Comparison of ENCODE assay signal across 1 cellular context in the genomic region with DNA sequence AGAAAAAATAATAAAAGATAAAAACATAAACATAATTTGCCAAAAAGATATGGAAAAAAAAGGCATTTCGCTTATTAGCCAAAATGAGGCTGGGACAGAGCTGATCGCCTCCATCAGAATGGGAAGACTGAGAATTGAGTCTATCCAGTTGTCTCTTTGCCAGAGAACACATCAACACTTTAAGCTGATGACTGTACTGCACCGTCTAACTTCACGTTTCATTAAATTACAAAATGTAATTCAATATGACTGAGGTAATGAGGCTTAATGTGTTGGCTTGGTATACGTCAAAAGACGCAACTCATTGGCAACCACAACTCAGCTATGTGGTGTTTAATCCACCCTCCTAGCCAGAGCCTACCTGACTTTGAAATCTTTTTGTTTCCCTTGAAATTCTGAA.
TF ChIP-seq lines count a peak whose summit lies in the region.

No MANE protein-coding gene starts in this region.

TF ChIP-seq in HEK293, 187 proteins besides CTCF, POLR2A, EP300 and RAD21 (continued from another document and continues in another):
- TF ChIP-seq ZNF843 (tag by site-specific recombination; IDR thresholded peaks at IDR 0.05), result 0 out of 2 replicates have a peak, but pooled peaks have one; percentile 36
- TF ChIP-seq, protein P1, sequence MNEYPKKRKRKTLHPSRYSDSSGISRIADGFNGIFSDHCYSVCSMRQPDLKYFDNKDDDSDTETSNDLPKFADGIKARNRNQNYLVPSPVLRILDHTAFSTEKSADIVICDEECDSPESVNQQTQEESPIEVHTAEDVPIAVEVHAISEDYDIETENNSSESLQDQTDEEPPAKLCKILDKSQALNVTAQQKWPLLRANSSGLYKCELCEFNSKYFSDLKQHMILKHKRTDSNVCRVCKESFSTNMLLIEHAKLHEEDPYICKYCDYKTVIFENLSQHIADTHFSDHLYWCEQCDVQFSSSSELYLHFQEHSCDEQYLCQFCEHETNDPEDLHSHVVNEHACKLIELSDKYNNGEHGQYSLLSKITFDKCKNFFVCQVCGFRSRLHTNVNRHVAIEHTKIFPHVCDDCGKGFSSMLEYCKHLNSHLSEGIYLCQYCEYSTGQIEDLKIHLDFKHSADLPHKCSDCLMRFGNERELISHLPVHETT (tag by site-specific recombination; IDR thresholded peaks at IDR 0.05), result 0 out of 2 replicates have a peak, but pooled peaks have one; percentile 35
- no peak for TF ChIP-seq ZNF830 (tag by site-specific recombination; IDR thresholded peaks at IDR 0.05; ENCODE audit: low read depth)
- TF ChIP-seq, protein P2, sequence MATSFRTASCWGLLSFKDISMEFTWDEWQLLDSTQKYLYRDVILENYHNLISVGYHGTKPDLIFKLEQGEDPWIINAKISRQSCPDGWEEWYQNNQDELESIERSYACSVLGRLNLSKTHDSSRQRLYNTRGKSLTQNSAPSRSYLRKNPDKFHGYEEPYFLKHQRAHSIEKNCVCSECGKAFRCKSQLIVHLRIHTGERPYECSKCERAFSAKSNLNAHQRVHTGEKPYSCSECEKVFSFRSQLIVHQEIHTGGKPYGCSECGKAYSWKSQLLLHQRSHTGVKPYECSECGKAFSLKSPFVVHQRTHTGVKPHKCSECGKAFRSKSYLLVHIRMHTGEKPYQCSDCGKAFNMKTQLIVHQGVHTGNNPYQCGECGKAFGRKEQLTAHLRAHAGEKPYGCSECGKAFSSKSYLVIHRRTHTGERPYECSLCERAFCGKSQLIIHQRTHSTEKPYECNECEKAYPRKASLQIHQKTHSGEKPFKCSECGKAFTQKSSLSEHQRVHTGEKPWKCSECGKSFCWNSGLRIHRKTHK (tag by site-specific recombination; IDR thresholded peaks at IDR 0.05), result no peak
- TF ChIP-seq, protein P3, sequence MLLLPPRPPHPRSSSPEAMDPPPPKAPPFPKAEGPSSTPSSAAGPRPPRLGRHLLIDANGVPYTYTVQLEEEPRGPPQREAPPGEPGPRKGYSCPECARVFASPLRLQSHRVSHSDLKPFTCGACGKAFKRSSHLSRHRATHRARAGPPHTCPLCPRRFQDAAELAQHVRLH (tag by site-specific recombination; IDR thresholded peaks at IDR 0.05), result no peak
- 0 out of 2 replicates have a peak, but pooled peaks have one; percentile 25 for TF ChIP-seq ZBTB17 (tag by site-specific recombination; IDR thresholded peaks at IDR 0.05)
- TF ChIP-seq, protein P4, sequence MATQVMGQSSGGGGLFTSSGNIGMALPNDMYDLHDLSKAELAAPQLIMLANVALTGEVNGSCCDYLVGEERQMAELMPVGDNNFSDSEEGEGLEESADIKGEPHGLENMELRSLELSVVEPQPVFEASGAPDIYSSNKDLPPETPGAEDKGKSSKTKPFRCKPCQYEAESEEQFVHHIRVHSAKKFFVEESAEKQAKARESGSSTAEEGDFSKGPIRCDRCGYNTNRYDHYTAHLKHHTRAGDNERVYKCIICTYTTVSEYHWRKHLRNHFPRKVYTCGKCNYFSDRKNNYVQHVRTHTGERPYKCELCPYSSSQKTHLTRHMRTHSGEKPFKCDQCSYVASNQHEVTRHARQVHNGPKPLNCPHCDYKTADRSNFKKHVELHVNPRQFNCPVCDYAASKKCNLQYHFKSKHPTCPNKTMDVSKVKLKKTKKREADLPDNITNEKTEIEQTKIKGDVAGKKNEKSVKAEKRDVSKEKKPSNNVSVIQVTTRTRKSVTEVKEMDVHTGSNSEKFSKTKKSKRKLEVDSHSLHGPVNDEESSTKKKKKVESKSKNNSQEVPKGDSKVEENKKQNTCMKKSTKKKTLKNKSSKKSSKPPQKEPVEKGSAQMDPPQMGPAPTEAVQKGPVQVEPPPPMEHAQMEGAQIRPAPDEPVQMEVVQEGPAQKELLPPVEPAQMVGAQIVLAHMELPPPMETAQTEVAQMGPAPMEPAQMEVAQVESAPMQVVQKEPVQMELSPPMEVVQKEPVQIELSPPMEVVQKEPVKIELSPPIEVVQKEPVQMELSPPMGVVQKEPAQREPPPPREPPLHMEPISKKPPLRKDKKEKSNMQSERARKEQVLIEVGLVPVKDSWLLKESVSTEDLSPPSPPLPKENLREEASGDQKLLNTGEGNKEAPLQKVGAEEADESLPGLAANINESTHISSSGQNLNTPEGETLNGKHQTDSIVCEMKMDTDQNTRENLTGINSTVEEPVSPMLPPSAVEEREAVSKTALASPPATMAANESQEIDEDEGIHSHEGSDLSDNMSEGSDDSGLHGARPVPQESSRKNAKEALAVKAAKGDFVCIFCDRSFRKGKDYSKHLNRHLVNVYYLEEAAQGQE (tag by site-specific recombination; IDR thresholded peaks at IDR 0.05), result no peak
- TF ChIP-seq ZXDB (tag by site-specific recombination; IDR thresholded peaks at IDR 0.05), result no peak
- TF ChIP-seq ZNF501 (tag by site-specific recombination; IDR thresholded peaks at IDR 0.05), result 0 out of 2 replicates have a peak, but pooled peaks have one; percentile 73
- TF ChIP-seq ZNF571 (tag by site-specific recombination; IDR thresholded peaks at IDR 0.05), result no peak
- TF ChIP-seq HOXA7 (CRISPR knock-in tag; IDR thresholded peaks at IDR 0.05; ENCODE audit: borderline replicate concordance), result no peak
- no peak for TF ChIP-seq ZNF121 (tag by site-specific recombination; IDR thresholded peaks at IDR 0.05)
- no peak for TF ChIP-seq ZNF514 (tag by site-specific recombination; IDR thresholded peaks at IDR 0.05)
- TF ChIP-seq, protein P5, sequence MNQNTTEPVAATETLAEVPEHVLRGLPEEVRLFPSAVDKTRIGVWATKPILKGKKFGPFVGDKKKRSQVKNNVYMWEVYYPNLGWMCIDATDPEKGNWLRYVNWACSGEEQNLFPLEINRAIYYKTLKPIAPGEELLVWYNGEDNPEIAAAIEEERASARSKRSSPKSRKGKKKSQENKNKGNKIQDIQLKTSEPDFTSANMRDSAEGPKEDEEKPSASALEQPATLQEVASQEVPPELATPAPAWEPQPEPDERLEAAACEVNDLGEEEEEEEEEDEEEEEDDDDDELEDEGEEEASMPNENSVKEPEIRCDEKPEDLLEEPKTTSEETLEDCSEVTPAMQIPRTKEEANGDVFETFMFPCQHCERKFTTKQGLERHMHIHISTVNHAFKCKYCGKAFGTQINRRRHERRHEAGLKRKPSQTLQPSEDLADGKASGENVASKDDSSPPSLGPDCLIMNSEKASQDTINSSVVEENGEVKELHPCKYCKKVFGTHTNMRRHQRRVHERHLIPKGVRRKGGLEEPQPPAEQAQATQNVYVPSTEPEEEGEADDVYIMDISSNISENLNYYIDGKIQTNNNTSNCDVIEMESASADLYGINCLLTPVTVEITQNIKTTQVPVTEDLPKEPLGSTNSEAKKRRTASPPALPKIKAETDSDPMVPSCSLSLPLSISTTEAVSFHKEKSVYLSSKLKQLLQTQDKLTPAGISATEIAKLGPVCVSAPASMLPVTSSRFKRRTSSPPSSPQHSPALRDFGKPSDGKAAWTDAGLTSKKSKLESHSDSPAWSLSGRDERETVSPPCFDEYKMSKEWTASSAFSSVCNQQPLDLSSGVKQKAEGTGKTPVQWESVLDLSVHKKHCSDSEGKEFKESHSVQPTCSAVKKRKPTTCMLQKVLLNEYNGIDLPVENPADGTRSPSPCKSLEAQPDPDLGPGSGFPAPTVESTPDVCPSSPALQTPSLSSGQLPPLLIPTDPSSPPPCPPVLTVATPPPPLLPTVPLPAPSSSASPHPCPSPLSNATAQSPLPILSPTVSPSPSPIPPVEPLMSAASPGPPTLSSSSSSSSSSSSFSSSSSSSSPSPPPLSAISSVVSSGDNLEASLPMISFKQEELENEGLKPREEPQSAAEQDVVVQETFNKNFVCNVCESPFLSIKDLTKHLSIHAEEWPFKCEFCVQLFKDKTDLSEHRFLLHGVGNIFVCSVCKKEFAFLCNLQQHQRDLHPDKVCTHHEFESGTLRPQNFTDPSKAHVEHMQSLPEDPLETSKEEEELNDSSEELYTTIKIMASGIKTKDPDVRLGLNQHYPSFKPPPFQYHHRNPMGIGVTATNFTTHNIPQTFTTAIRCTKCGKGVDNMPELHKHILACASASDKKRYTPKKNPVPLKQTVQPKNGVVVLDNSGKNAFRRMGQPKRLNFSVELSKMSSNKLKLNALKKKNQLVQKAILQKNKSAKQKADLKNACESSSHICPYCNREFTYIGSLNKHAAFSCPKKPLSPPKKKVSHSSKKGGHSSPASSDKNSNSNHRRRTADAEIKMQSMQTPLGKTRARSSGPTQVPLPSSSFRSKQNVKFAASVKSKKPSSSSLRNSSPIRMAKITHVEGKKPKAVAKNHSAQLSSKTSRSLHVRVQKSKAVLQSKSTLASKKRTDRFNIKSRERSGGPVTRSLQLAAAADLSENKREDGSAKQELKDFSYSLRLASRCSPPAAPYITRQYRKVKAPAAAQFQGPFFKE (tag by site-specific recombination; IDR thresholded peaks at IDR 0.05; ENCODE audit: borderline replicate concordance), result no peak
- TF ChIP-seq, protein P6, sequence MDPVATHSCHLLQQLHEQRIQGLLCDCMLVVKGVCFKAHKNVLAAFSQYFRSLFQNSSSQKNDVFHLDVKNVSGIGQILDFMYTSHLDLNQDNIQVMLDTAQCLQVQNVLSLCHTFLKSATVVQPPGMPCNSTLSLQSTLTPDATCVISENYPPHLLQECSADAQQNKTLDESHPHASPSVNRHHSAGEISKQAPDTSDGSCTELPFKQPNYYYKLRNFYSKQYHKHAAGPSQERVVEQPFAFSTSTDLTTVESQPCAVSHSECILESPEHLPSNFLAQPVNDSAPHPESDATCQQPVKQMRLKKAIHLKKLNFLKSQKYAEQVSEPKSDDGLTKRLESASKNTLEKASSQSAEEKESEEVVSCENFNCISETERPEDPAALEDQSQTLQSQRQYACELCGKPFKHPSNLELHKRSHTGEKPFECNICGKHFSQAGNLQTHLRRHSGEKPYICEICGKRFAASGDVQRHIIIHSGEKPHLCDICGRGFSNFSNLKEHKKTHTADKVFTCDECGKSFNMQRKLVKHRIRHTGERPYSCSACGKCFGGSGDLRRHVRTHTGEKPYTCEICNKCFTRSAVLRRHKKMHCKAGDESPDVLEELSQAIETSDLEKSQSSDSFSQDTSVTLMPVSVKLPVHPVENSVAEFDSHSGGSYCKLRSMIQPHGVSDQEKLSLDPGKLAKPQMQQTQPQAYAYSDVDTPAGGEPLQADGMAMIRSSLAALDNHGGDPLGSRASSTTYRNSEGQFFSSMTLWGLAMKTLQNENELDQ (tag by site-specific recombination; IDR thresholded peaks at IDR 0.05; ENCODE audit: low read depth), result no peak
- no peak for TF ChIP-seq REPIN1 (tag by site-specific recombination; IDR thresholded peaks at IDR 0.05; ENCODE audit: low read depth)
- no peak for TF ChIP-seq TRIM28 (IDR thresholded peaks at IDR 0.05; ENCODE audit: borderline replicate concordance, low read length)
- TF ChIP-seq ZNF707 (tag by site-specific recombination; IDR thresholded peaks at IDR 0.05), result no peak
- no peak for TF ChIP-seq ZNF138 (tag by site-specific recombination; IDR thresholded peaks at IDR 0.05; ENCODE audit: borderline replicate concordance)
- peak; percentile 74 for TF ChIP-seq ZBTB21 (tag by site-specific recombination; IDR thresholded peaks at IDR 0.05)
- no peak for TF ChIP-seq BCL11A (tag by site-specific recombination; IDR thresholded peaks at IDR 0.05; ENCODE audit: low read depth)
- no peak for TF ChIP-seq ZNF621 (tag by site-specific recombination; IDR thresholded peaks at IDR 0.05)
- no peak for TF ChIP-seq GLIS1 (tag by site-specific recombination; IDR thresholded peaks at IDR 0.05)
- TF ChIP-seq SP2 (tag by site-specific recombination; IDR thresholded peaks at IDR 0.05), result no peak
- TF ChIP-seq, protein P7, sequence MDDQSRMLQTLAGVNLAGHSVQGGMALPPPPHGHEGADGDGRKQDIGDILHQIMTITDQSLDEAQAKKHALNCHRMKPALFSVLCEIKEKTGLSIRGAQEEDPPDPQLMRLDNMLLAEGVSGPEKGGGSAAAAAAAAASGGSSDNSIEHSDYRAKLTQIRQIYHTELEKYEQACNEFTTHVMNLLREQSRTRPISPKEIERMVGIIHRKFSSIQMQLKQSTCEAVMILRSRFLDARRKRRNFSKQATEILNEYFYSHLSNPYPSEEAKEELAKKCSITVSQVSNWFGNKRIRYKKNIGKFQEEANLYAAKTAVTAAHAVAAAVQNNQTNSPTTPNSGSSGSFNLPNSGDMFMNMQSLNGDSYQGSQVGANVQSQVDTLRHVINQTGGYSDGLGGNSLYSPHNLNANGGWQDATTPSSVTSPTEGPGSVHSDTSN (CRISPR knock-in tag; IDR thresholded peaks at IDR 0.05), result no peak
- TF ChIP-seq, protein P8, sequence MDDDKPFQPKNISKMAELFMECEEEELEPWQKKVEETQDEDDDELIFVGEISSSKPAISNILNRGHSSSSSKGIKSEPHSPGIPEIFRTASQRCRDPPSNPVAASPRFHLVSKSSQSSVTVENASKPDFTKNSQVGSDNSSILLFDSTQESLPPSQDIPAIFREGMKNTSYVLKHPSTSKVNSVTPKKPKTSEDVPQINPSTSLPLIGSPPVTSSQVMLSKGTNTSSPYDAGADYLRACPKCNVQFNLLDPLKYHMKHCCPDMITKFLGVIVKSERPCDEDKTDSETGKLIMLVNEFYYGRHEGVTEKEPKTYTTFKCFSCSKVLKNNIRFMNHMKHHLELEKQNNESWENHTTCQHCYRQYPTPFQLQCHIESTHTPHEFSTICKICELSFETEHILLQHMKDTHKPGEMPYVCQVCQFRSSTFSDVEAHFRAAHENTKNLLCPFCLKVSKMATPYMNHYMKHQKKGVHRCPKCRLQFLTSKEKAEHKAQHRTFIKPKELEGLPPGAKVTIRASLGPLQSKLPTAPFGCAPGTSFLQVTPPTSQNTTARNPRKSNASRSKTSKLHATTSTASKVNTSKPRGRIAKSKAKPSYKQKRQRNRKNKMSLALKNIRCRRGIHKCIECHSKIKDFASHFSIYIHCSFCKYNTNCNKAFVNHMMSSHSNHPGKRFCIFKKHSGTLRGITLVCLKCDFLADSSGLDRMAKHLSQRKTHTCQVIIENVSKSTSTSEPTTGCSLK (tag by site-specific recombination; IDR thresholded peaks at IDR 0.05), result no peak
- no peak for TF ChIP-seq HOXD13 (CRISPR knock-in tag; IDR thresholded peaks at IDR 0.05; ENCODE audit: borderline replicate concordance)
- TF ChIP-seq, protein P9, sequence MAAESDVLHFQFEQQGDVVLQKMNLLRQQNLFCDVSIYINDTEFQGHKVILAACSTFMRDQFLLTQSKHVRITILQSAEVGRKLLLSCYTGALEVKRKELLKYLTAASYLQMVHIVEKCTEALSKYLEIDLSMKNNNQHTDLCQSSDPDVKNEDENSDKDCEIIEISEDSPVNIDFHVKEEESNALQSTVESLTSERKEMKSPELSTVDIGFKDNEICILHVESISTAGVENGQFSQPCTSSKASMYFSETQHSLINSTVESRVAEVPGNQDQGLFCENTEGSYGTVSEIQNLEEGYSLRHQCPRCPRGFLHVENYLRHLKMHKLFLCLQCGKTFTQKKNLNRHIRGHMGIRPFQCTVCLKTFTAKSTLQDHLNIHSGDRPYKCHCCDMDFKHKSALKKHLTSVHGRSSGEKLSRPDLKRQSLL (tag by site-specific recombination; IDR thresholded peaks at IDR 0.05), result no peak
- TF ChIP-seq ZNF596 (tag by site-specific recombination; IDR thresholded peaks at IDR 0.05), result no peak
- TF ChIP-seq, protein P10, sequence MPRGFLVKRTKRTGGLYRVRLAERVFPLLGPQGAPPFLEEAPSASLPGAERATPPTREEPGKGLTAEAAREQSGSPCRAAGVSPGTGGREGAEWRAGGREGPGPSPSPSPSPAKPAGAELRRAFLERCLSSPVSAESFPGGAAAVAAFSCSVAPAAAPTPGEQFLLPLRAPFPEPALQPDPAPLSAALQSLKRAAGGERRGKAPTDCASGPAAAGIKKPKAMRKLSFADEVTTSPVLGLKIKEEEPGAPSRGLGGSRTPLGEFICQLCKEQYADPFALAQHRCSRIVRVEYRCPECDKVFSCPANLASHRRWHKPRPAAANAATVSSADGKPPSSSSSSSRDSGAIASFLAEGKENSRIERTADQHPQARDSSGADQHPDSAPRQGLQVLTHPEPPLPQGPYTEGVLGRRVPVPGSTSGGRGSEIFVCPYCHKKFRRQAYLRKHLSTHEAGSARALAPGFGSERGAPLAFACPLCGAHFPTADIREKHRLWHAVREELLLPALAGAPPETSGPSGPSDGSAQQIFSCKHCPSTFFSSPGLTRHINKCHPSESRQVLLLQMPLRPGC (tag by site-specific recombination; IDR thresholded peaks at IDR 0.05), result peak; percentile 87
- no peak for TF ChIP-seq MZF1 (tag by site-specific recombination; IDR thresholded peaks at IDR 0.05; ENCODE audit: borderline replicate concordance)
- TF ChIP-seq SALL2 (tag by site-specific recombination; IDR thresholded peaks at IDR 0.05; ENCODE audit: borderline replicate concordance), result no peak
- no peak for TF ChIP-seq ZNF768 (tag by site-specific recombination; IDR thresholded peaks at IDR 0.05)
